In the genomic region with DNA sequence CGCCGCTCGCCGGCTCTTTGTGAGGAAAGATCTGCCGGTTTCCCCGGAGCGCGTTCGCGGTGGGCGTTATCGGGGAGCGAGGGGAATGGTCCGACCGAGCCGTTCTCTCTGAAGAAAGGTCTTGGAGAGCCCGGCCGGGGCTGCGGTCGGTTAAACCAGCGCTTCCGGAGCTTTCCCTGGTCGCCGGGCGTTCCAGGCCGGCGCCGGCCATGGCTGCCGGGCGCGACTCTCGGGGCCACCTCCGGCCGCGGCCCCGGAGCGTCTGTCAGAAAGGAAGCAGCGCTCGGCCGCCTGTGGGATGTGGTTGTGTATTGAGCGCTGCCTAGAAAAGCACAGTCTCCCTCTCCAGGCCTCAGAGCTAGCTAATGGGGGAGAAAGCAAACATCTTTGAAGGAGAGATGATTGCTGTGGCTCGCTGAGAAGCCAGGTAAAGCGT, we compare ENCODE assay signal across 1 cellular context.
A peak's percentile ranks its signal among the peaks of the same experiment; 100 is the strongest.
TF ChIP-seq lines count a peak whose summit lies in the region.

No MANE protein-coding gene starts in this region.

TF ChIP-seq in GM12878, 131 proteins besides CTCF, POLR2A, EP300 and RAD21 (continued from another document and continues in another):
- no peak for TF ChIP-seq CHD2 (IDR thresholded peaks at IDR 0.05; ENCODE audit: borderline replicate concordance, low read depth, low read length)
- no peak for TF ChIP-seq RBBP5 (conservative IDR thresholded peaks at IDR 0.05)
- TF ChIP-seq, protein P1, sequence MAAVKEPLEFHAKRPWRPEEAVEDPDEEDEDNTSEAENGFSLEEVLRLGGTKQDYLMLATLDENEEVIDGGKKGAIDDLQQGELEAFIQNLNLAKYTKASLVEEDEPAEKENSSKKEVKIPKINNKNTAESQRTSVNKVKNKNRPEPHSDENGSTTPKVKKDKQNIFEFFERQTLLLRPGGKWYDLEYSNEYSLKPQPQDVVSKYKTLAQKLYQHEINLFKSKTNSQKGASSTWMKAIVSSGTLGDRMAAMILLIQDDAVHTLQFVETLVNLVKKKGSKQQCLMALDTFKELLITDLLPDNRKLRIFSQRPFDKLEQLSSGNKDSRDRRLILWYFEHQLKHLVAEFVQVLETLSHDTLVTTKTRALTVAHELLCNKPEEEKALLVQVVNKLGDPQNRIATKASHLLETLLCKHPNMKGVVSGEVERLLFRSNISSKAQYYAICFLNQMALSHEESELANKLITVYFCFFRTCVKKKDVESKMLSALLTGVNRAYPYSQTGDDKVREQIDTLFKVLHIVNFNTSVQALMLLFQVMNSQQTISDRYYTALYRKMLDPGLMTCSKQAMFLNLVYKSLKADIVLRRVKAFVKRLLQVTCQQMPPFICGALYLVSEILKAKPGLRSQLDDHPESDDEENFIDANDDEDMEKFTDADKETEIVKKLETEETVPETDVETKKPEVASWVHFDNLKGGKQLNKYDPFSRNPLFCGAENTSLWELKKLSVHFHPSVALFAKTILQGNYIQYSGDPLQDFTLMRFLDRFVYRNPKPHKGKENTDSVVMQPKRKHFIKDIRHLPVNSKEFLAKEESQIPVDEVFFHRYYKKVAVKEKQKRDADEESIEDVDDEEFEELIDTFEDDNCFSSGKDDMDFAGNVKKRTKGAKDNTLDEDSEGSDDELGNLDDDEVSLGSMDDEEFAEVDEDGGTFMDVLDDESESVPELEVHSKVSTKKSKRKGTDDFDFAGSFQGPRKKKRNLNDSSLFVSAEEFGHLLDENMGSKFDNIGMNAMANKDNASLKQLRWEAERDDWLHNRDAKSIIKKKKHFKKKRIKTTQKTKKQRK (IDR thresholded peaks at IDR 0.05; ENCODE audit: low read depth, low read length), result no peak
- TF ChIP-seq, protein P2, sequence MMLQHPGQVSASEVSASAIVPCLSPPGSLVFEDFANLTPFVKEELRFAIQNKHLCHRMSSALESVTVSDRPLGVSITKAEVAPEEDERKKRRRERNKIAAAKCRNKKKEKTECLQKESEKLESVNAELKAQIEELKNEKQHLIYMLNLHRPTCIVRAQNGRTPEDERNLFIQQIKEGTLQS (IDR thresholded peaks at IDR 0.05; ENCODE audit: borderline replicate concordance, extremely low read depth, low read depth, low read length), result no peak
- TF ChIP-seq, protein P3, sequence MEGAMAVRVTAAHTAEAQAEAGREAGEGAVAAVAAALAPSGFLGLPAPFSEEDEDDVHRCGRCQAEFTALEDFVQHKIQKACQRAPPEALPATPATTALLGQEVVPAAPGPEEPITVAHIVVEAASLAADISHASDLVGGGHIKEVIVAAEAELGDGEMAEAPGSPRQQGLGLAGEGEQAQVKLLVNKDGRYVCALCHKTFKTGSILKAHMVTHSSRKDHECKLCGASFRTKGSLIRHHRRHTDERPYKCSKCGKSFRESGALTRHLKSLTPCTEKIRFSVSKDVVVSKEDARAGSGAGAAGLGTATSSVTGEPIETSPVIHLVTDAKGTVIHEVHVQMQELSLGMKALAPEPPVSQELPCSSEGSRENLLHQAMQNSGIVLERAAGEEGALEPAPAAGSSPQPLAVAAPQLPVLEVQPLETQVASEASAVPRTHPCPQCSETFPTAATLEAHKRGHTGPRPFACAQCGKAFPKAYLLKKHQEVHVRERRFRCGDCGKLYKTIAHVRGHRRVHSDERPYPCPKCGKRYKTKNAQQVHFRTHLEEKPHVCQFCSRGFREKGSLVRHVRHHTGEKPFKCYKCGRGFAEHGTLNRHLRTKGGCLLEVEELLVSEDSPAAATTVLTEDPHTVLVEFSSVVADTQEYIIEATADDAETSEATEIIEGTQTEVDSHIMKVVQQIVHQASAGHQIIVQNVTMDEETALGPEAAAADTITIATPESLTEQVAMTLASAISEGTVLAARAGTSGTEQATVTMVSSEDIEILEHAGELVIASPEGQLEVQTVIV (IDR thresholded peaks at IDR 0.05; ENCODE audit: borderline replicate concordance, partially characterized antibody), result no peak
- no peak for TF ChIP-seq SIX5 (IDR thresholded peaks at IDR 0.05; ENCODE audit: low read depth, low read length, severe bottlenecking)
- 0 out of 4 replicates have a peak, but pooled peaks of 1 of the 2 experiments have one; percentile 5 for TF ChIP-seq ETV6 (conservative IDR thresholded peaks at IDR 0.05 in 1 of 2, IDR thresholded peaks at IDR 0.05 in 1 of 2; ENCODE audit: borderline replicate concordance in 1 of 2, low read depth in 1 of 2)
- no peak for TF ChIP-seq MYB (IDR thresholded peaks at IDR 0.05; ENCODE audit: borderline replicate concordance, low read depth, low read length)
- no peak for TF ChIP-seq ZNF217 (IDR thresholded peaks at IDR 0.05)
- TF ChIP-seq, protein P4, sequence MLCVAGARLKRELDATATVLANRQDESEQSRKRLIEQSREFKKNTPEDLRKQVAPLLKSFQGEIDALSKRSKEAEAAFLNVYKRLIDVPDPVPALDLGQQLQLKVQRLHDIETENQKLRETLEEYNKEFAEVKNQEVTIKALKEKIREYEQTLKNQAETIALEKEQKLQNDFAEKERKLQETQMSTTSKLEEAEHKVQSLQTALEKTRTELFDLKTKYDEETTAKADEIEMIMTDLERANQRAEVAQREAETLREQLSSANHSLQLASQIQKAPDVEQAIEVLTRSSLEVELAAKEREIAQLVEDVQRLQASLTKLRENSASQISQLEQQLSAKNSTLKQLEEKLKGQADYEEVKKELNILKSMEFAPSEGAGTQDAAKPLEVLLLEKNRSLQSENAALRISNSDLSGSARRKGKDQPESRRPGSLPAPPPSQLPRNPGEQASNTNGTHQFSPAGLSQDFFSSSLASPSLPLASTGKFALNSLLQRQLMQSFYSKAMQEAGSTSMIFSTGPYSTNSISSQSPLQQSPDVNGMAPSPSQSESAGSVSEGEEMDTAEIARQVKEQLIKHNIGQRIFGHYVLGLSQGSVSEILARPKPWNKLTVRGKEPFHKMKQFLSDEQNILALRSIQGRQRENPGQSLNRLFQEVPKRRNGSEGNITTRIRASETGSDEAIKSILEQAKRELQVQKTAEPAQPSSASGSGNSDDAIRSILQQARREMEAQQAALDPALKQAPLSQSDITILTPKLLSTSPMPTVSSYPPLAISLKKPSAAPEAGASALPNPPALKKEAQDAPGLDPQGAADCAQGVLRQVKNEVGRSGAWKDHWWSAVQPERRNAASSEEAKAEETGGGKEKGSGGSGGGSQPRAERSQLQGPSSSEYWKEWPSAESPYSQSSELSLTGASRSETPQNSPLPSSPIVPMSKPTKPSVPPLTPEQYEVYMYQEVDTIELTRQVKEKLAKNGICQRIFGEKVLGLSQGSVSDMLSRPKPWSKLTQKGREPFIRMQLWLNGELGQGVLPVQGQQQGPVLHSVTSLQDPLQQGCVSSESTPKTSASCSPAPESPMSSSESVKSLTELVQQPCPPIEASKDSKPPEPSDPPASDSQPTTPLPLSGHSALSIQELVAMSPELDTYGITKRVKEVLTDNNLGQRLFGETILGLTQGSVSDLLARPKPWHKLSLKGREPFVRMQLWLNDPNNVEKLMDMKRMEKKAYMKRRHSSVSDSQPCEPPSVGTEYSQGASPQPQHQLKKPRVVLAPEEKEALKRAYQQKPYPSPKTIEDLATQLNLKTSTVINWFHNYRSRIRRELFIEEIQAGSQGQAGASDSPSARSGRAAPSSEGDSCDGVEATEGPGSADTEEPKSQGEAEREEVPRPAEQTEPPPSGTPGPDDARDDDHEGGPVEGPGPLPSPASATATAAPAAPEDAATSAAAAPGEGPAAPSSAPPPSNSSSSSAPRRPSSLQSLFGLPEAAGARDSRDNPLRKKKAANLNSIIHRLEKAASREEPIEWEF (IDR thresholded peaks at IDR 0.05; ENCODE audit: insufficient replicate concordance, low read depth, low read length), result no peak
- TF ChIP-seq, protein P5, sequence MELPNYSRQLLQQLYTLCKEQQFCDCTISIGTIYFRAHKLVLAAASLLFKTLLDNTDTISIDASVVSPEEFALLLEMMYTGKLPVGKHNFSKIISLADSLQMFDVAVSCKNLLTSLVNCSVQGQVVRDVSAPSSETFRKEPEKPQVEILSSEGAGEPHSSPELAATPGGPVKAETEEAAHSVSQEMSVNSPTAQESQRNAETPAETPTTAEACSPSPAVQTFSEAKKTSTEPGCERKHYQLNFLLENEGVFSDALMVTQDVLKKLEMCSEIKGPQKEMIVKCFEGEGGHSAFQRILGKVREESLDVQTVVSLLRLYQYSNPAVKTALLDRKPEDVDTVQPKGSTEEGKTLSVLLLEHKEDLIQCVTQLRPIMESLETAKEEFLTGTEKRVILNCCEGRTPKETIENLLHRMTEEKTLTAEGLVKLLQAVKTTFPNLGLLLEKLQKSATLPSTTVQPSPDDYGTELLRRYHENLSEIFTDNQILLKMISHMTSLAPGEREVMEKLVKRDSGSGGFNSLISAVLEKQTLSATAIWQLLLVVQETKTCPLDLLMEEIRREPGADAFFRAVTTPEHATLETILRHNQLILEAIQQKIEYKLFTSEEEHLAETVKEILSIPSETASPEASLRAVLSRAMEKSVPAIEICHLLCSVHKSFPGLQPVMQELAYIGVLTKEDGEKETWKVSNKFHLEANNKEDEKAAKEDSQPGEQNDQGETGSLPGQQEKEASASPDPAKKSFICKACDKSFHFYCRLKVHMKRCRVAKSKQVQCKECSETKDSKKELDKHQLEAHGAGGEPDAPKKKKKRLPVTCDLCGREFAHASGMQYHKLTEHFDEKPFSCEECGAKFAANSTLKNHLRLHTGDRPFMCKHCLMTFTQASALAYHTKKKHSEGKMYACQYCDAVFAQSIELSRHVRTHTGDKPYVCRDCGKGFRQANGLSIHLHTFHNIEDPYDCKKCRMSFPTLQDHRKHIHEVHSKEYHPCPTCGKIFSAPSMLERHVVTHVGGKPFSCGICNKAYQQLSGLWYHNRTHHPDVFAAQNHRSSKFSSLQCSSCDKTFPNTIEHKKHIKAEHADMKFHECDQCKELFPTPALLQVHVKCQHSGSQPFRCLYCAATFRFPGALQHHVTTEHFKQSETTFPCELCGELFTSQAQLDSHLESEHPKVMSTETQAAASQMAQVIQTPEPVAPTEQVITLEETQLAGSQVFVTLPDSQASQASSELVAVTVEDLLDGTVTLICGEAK (IDR thresholded peaks at IDR 0.05; ENCODE audit: borderline replicate concordance), result no peak
- TF ChIP-seq, protein P6, sequence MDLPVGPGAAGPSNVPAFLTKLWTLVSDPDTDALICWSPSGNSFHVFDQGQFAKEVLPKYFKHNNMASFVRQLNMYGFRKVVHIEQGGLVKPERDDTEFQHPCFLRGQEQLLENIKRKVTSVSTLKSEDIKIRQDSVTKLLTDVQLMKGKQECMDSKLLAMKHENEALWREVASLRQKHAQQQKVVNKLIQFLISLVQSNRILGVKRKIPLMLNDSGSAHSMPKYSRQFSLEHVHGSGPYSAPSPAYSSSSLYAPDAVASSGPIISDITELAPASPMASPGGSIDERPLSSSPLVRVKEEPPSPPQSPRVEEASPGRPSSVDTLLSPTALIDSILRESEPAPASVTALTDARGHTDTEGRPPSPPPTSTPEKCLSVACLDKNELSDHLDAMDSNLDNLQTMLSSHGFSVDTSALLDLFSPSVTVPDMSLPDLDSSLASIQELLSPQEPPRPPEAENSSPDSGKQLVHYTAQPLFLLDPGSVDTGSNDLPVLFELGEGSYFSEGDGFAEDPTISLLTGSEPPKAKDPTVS (IDR thresholded peaks at IDR 0.05; ENCODE audit: low read depth, low read length), result no peak
- no peak for TF ChIP-seq IRF5 (IDR thresholded peaks at IDR 0.05; ENCODE audit: borderline replicate concordance)
- no peak for TF ChIP-seq ZSCAN29 (IDR thresholded peaks at IDR 0.05)
- TF ChIP-seq RFX5 (IDR thresholded peaks at IDR 0.05; ENCODE audit: low read depth, low read length), result no peak
- no peak for TF ChIP-seq ZZZ3 (IDR thresholded peaks at IDR 0.05; ENCODE audit: control insufficient read depth, insufficient read length, low read depth)
- no peak for TF ChIP-seq MTA3 (IDR thresholded peaks at IDR 0.05; ENCODE audit: borderline replicate concordance, low read length)
- no peak for TF ChIP-seq TBL1XR1 (IDR thresholded peaks at IDR 0.05; ENCODE audit: low read depth, low read length)
- TF ChIP-seq, protein P7, sequence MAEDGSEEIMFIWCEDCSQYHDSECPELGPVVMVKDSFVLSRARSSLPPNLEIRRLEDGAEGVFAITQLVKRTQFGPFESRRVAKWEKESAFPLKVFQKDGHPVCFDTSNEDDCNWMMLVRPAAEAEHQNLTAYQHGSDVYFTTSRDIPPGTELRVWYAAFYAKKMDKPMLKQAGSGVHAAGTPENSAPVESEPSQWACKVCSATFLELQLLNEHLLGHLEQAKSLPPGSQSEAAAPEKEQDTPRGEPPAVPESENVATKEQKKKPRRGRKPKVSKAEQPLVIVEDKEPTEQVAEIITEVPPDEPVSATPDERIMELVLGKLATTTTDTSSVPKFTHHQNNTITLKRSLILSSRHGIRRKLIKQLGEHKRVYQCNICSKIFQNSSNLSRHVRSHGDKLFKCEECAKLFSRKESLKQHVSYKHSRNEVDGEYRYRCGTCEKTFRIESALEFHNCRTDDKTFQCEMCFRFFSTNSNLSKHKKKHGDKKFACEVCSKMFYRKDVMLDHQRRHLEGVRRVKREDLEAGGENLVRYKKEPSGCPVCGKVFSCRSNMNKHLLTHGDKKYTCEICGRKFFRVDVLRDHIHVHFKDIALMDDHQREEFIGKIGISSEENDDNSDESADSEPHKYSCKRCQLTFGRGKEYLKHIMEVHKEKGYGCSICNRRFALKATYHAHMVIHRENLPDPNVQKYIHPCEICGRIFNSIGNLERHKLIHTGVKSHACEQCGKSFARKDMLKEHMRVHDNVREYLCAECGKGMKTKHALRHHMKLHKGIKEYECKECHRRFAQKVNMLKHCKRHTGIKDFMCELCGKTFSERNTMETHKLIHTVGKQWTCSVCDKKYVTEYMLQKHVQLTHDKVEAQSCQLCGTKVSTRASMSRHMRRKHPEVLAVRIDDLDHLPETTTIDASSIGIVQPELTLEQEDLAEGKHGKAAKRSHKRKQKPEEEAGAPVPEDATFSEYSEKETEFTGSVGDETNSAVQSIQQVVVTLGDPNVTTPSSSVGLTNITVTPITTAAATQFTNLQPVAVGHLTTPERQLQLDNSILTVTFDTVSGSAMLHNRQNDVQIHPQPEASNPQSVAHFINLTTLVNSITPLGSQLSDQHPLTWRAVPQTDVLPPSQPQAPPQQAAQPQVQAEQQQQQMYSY (CRISPR knock-in tag; IDR thresholded peaks at IDR 0.05), result no peak
- TF ChIP-seq GATAD2B (conservative IDR thresholded peaks at IDR 0.05; ENCODE audit: low read depth), result no peak
- no peak for TF ChIP-seq ELK1 (IDR thresholded peaks at IDR 0.05; ENCODE audit: low read depth, low read length)
